ENCODE assay signal across 2 cellular contexts in genomic region chr1:201266276-201266675, GRCh38.
TF ChIP-seq lines count a peak whose summit lies in the region.

No MANE protein-coding gene starts in this region.

TF ChIP-seq in A549, 52 proteins besides CTCF, POLR2A, EP300 and RAD21:
- TF ChIP-seq ZFP36 (IDR thresholded peaks at IDR 0.05; ENCODE audit: borderline replicate concordance, partially characterized antibody) (no peak), FOSB (CRISPR knock-in tag; IDR thresholded peaks at IDR 0.05) (no peak), KDM5A (IDR thresholded peaks at IDR 0.05) (no peak), HDAC2 (IDR thresholded peaks at IDR 0.05) (no peak), REST (IDR thresholded peaks at IDR 0.05) (no peak), MYC (IDR thresholded peaks at IDR 0.05; ENCODE audit: borderline replicate concordance, low read length) (no peak), SMC3 (IDR thresholded peaks at IDR 0.05) (no peak), POLR2AphosphoS2 (conservative IDR thresholded peaks at IDR 0.05; ENCODE audit: low read length) (no peak), BHLHE40 (IDR thresholded peaks at IDR 0.05; ENCODE audit: low read depth, low read length) (no peak), HOXB13 (CRISPR knock-in tag; IDR thresholded peaks at IDR 0.05; ENCODE audit: low read depth) (no peak), TP53 (CRISPR knock-in tag; IDR thresholded peaks at IDR 0.05) (no peak), FOSL2 (IDR thresholded peaks at IDR 0.05) (no peak), FOSL2 (CRISPR knock-in tag; IDR thresholded peaks at IDR 0.05) (no peak), HES2 (IDR thresholded peaks at IDR 0.05) (no peak), ATOH8 (CRISPR knock-in tag; IDR thresholded peaks at IDR 0.05; ENCODE audit: low read depth) (no peak), ESRRA (IDR thresholded peaks at IDR 0.05; ENCODE audit: borderline replicate concordance, low read length) (no peak), HOXA7 (CRISPR knock-in tag; IDR thresholded peaks at IDR 0.05) (no peak), HOXB5 (CRISPR knock-in tag; IDR thresholded peaks at IDR 0.05) (no peak)

TF ChIP-seq in HCT116, 20 proteins besides CTCF, POLR2A, EP300 and RAD21:
- TF ChIP-seq MAX (IDR thresholded peaks at IDR 0.05) (no peak), SRF (IDR thresholded peaks at IDR 0.05; ENCODE audit: low read depth) (no peak), JUND (IDR thresholded peaks at IDR 0.05) (no peak), FOSL1 (IDR thresholded peaks at IDR 0.05; ENCODE audit: low read depth) (no peak), YY1 (IDR thresholded peaks at IDR 0.05; ENCODE audit: extremely low read depth, insufficient replicate concordance, low read depth, low read length) (no peak), TCF7L2 (IDR thresholded peaks at IDR 0.05; ENCODE audit: borderline replicate concordance, extremely low read depth, insufficient read depth, insufficient read length) (no peak), REST (IDR thresholded peaks at IDR 0.05; ENCODE audit: low read depth) (no peak), CBX3 (IDR thresholded peaks at IDR 0.05; ENCODE audit: low read depth) (no peak), EZH2phosphoT487 (IDR thresholded peaks at IDR 0.05; ENCODE audit: borderline replicate concordance) (no peak), ZBTB33 (IDR thresholded peaks at IDR 0.05; ENCODE audit: extremely low read depth, insufficient replicate concordance, low read length) (no peak), SP1 (IDR thresholded peaks at IDR 0.05; ENCODE audit: low read depth) (no peak), ATF3 (IDR thresholded peaks at IDR 0.05) (no peak), POLR2AphosphoS5 (IDR thresholded peaks at IDR 0.05; ENCODE audit: low read depth, low read length) (no peak), EZH2 (IDR thresholded peaks at IDR 0.05) (no peak), ZNF274 (IDR thresholded peaks at IDR 0.05; ENCODE audit: low read depth, low read length) (no peak)
